In genomic region chr6:42890311-42891198, GRCh38 we compare ENCODE assay signal across 8 cellular contexts. TPM values are rescaled to one million over a fixed set of nuclear protein-coding genes. Genes with fewer than 3 reads are reported as not detected.
A peak's percentile ranks its signal among the peaks of the same experiment; 100 is the strongest.
DNase-seq lines count a peak whose midpoint lies in the region; ATAC-seq and TF ChIP-seq lines count a peak whose summit lies in the region.

No MANE protein-coding gene starts in this region.

- no peaks in the 10 kb centered on the region for H4K20me1 ChIP-seq in KMS-11 (ENCODE audit: insufficient read depth)

- peaks cover 48% of the 10 kb centered on the region for H3K36me3 Mint-ChIP-seq in activated T-helper 17 cell treated with anti-CD3 and anti-CD28 coated beads, Interleukin-2, amount 50 U/mL, for 72 hours (ENCODE audit: low read depth)
- peaks cover 4 to 28% (median 6%) of the 10 kb centered on the region in 3 donors for H3K36me3 Mint-ChIP-seq in naive thymus-derived CD8-positive, alpha-beta T cell
- H3K36me3 Mint-ChIP-seq in stimulated activated memory B cell treated with anti-CD40 and anti-IgM and Interleukin-4, amounts not matched to agents 10 μg/mL and 1 μg/mL and 100 μg/mL, for 72 hours, result peaks cover 7% of the 10 kb centered on the region

- POLR2A ChIA-PET in naive thymus-derived CD8-positive, alpha-beta T cell (lab: Charles Lee), result interaction anchor here (0.6 to 5.8 kb wide), 19 partner anchors 8 to 498 kb away, joined by 3 to 85 read pairs (median 9); partner anchors contain the start of genes BICRAL, CNPY3, CUL7 and KLC4

- no peak for TF ChIP-seq CTCF in KMS-11 (conservative IDR thresholded peaks at IDR 0.05; ENCODE audit: low read depth, low read length)
- TF ChIP-seq CTCF in fibroblast of mammary gland (conservative IDR thresholded peaks at IDR 0.05; ENCODE audit: control insufficient read depth, insufficient read depth, low read depth, low read length), result no peak

- H3K4me3 ChIP-seq in KMS-11 (IDR thresholded peaks at IDR 0.05; ENCODE audit: insufficient read depth, low read depth, low read length) (no peak overlapping the region), fibroblast of mammary gland (ENCODE audit: control insufficient read depth, low read depth, low read length) (peak overlapping the region; percentile 84)

- peak; percentile 95 for ATAC-seq in GM21723 (IDR thresholded peaks at IDR 0.05; ENCODE audit: unreplicated experiment)
- ATAC-seq in activated T-helper 17 cell treated with anti-CD3 and anti-CD28 coated beads, Interleukin-2, amount 50 U/mL, for 72 hours (replicated peaks), result peak; percentile 95
- ATAC-seq in naive thymus-derived CD8-positive, alpha-beta T cell, result peak; percentile 87 to 94
- peak; percentile 98 for ATAC-seq in stimulated activated memory B cell treated with anti-CD40 and anti-IgM and Interleukin-4, amounts not matched to agents 10 μg/mL and 1 μg/mL and 100 μg/mL, for 72 hours

- peak overlapping the region; percentile 89 for H3K27ac ChIP-seq in KMS-11

- no peaks in the 10 kb centered on the region for H3K4me1 Mint-ChIP-seq in activated T-helper 17 cell treated with anti-CD3 and anti-CD28 coated beads, Interleukin-2, amount 50 U/mL, for 72 hours
- peaks cover 7 to 37% (median 19%) of the 10 kb centered on the region in 4 donors for H3K4me1 Mint-ChIP-seq in naive thymus-derived CD8-positive, alpha-beta T cell
- peaks cover 29% of the 10 kb centered on the region for H3K4me1 Mint-ChIP-seq in stimulated activated memory B cell treated with anti-CD40 and anti-IgM and Interleukin-4, amounts not matched to agents 10 μg/mL and 1 μg/mL and 100 μg/mL, for 72 hours

- H3K27ac Mint-ChIP-seq in activated T-helper 17 cell treated with anti-CD3 and anti-CD28 coated beads, Interleukin-2, amount 50 U/mL, for 72 hours, result peak overlapping the region; percentile 88
- H3K27ac Mint-ChIP-seq in naive thymus-derived CD8-positive, alpha-beta T cell, result peak overlapping the region; percentile 92 to 98 (median 96)
- H3K27ac Mint-ChIP-seq in stimulated activated memory B cell treated with anti-CD40 and anti-IgM and Interleukin-4, amounts not matched to agents 10 μg/mL and 1 μg/mL and 100 μg/mL, for 72 hours, result peak overlapping the region; percentile 95

- DNase-seq in DMS53 treated with DMSO at 0.1 percent for 48 hours (lab: John Stamatoyannopoulos, UW; ENCODE audit: unreplicated experiment) (peak; percentile 93), RPMI7951 (ENCODE audit: low read depth) (peak; percentile 98), fibroblast of mammary gland (ENCODE audit: low read depth) (peak; percentile 97)
- DNase-seq in naive thymus-derived CD8-positive, alpha-beta T cell, result peak; percentile 69 to 94 (median 85)

- H2AFZ ChIP-seq in KMS-11 (ENCODE audit: low read depth), result peak overlapping the region; percentile 98

- H3K9ac ChIP-seq in KMS-11, result peak overlapping the region; percentile 83

- H3K4me2 ChIP-seq in KMS-11, result peak overlapping the region; percentile 77

- H3K4me1 ChIP-seq in KMS-11 (ENCODE audit: low read depth, poor library complexity, severe bottlenecking), result peaks cover 23% of the 10 kb centered on the region

- H3K4me3 Mint-ChIP-seq in activated T-helper 17 cell treated with anti-CD3 and anti-CD28 coated beads, Interleukin-2, amount 50 U/mL, for 72 hours, result peak overlapping the region; percentile 92
- H3K4me3 Mint-ChIP-seq in naive thymus-derived CD8-positive, alpha-beta T cell, result peak overlapping the region; percentile 92 to 99 (median 98)
- H3K4me3 Mint-ChIP-seq in stimulated activated memory B cell treated with anti-CD40 and anti-IgM and Interleukin-4, amounts not matched to agents 10 μg/mL and 1 μg/mL and 100 μg/mL, for 72 hours, result peak overlapping the region; percentile 94

- no peaks in the 10 kb centered on the region for H3K9me3 Mint-ChIP-seq in activated T-helper 17 cell treated with anti-CD3 and anti-CD28 coated beads, Interleukin-2, amount 50 U/mL, for 72 hours
- no peaks in the 10 kb centered on the region for H3K9me3 Mint-ChIP-seq in naive thymus-derived CD8-positive, alpha-beta T cell
- H3K9me3 Mint-ChIP-seq in stimulated activated memory B cell treated with anti-CD40 and anti-IgM and Interleukin-4, amounts not matched to agents 10 μg/mL and 1 μg/mL and 100 μg/mL, for 72 hours, result no peaks in the 10 kb centered on the region

- 0 out of 2 replicates have a peak, but pooled peaks cover 3% of the 10 kb centered on the region for H3K36me3 ChIP-seq in KMS-11 (ENCODE audit: insufficient read depth)

- H3K27me3 ChIP-seq in KMS-11 (ENCODE audit: insufficient read depth, low read depth), result no peaks in the 10 kb centered on the region

- H3K79me2 ChIP-seq in KMS-11 (ENCODE audit: insufficient read depth, low read depth), result no peaks in the 10 kb centered on the region

- no peaks in the 10 kb centered on the region for H3K27me3 Mint-ChIP-seq in activated T-helper 17 cell treated with anti-CD3 and anti-CD28 coated beads, Interleukin-2, amount 50 U/mL, for 72 hours
- no peaks in the 10 kb centered on the region for H3K27me3 Mint-ChIP-seq in naive thymus-derived CD8-positive, alpha-beta T cell
- no peaks in the 10 kb centered on the region for H3K27me3 Mint-ChIP-seq in stimulated activated memory B cell treated with anti-CD40 and anti-IgM and Interleukin-4, amounts not matched to agents 10 μg/mL and 1 μg/mL and 100 μg/mL, for 72 hours

RNA-seq across cellular contexts. Expression of gene RPL7L1, which starts 11.1 kb away (rescaled TPM):
- total RNA-seq in RPMI7951 (2014; rRNA removed; shearing (Covaris generic)), result 142 and 157 TPM in 2 replicates
- 100 to 1,000 TPM; 116 to 150 TPM for total RNA-seq in activated T-helper 17 cell treated with anti-CD3 and anti-CD28 coated beads, Interleukin-2, amount 50 U/mL, for 72 hours
- total RNA-seq in naive thymus-derived CD8-positive, alpha-beta T cell, result 100 to 1,000 TPM; 113 to 135 TPM
- 10 to 100 TPM; 65.3 to 87.9 (median 67.4) TPM for polyA plus RNA-seq in naive thymus-derived CD8-positive, alpha-beta T cell

RNA-seq across cellular contexts. Expression of gene PTCRA, which starts 25.3 kb away (rescaled TPM):
- not detected in 2 replicates for total RNA-seq in RPMI7951 (2014; rRNA removed; shearing (Covaris generic))
- not detected for total RNA-seq in activated T-helper 17 cell treated with anti-CD3 and anti-CD28 coated beads, Interleukin-2, amount 50 U/mL, for 72 hours
- not detected for total RNA-seq in naive thymus-derived CD8-positive, alpha-beta T cell
- polyA plus RNA-seq in naive thymus-derived CD8-positive, alpha-beta T cell, result not detected

RNA-seq across cellular contexts. Expression of gene CNPY3, which starts 38.7 kb away (rescaled TPM):
- total RNA-seq in RPMI7951 (2014; rRNA removed; shearing (Covaris generic)), result 70.0 and 83.3 TPM in 2 replicates
- total RNA-seq in activated T-helper 17 cell treated with anti-CD3 and anti-CD28 coated beads, Interleukin-2, amount 50 U/mL, for 72 hours, result 10 to 100 TPM; 28.5 to 30.5 TPM
- 100 to 1,000 TPM; 102 to 103 TPM for total RNA-seq in naive thymus-derived CD8-positive, alpha-beta T cell
- 100 to 1,000 TPM in 2 of 3 donors, 10 to 100 TPM in 1; 90.3 to 158 (median 124) TPM for polyA plus RNA-seq in naive thymus-derived CD8-positive, alpha-beta T cell
